1 cellular context compared by ENCODE assay signal in genomic region chr2:231515603-231516002, GRCh38.
TF ChIP-seq lines count a peak whose summit lies in the region.

No MANE protein-coding gene starts in this region.

TF ChIP-seq in K562, 482 proteins besides CTCF, POLR2A, EP300 and RAD21 (continues in another document):
- no peak for TF ChIP-seq KDM2B (CRISPR knock-in tag; IDR thresholded peaks at IDR 0.05)
- TF ChIP-seq ZNF696 (CRISPR knock-in tag; conservative IDR thresholded peaks at IDR 0.05) = no peak
- no peak for TF ChIP-seq STAT5A (IDR thresholded peaks at IDR 0.05; ENCODE audit: borderline replicate concordance, low read length)
- TF ChIP-seq, protein P1, sequence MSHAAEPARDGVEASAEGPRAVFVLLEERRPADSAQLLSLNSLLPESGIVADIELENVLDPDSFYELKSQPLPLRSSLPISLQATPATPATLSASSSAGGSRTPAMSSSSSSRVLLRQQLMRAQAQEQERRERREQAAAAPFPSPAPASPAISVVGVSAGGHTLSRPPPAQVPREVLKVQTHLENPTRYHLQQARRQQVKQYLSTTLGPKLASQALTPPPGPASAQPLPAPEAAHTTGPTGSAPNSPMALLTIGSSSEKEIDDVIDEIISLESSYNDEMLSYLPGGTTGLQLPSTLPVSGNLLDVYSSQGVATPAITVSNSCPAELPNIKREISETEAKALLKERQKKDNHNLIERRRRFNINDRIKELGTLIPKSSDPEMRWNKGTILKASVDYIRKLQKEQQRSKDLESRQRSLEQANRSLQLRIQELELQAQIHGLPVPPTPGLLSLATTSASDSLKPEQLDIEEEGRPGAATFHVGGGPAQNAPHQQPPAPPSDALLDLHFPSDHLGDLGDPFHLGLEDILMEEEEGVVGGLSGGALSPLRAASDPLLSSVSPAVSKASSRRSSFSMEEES (CRISPR knock-in tag; IDR thresholded peaks at IDR 0.05) = no peak
- TF ChIP-seq BRD9 (IDR thresholded peaks at IDR 0.05; ENCODE audit: low read depth, partially characterized antibody) = no peak
- no peak for TF ChIP-seq ZNF124 (CRISPR knock-in tag; IDR thresholded peaks at IDR 0.05)
- TF ChIP-seq, protein P2, sequence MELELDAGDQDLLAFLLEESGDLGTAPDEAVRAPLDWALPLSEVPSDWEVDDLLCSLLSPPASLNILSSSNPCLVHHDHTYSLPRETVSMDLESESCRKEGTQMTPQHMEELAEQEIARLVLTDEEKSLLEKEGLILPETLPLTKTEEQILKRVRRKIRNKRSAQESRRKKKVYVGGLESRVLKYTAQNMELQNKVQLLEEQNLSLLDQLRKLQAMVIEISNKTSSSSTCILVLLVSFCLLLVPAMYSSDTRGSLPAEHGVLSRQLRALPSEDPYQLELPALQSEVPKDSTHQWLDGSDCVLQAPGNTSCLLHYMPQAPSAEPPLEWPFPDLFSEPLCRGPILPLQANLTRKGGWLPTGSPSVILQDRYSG (tag; conservative IDR thresholded peaks at IDR 0.05; ENCODE audit: low read depth) = no peak
- no peak for TF ChIP-seq ZNF445 (CRISPR knock-in tag; IDR thresholded peaks at IDR 0.05; ENCODE audit: low read depth)
- no peak for TF ChIP-seq NCOA2 (IDR thresholded peaks at IDR 0.05; ENCODE audit: partially characterized antibody in 2 of 2)
- TF ChIP-seq, protein P3, sequence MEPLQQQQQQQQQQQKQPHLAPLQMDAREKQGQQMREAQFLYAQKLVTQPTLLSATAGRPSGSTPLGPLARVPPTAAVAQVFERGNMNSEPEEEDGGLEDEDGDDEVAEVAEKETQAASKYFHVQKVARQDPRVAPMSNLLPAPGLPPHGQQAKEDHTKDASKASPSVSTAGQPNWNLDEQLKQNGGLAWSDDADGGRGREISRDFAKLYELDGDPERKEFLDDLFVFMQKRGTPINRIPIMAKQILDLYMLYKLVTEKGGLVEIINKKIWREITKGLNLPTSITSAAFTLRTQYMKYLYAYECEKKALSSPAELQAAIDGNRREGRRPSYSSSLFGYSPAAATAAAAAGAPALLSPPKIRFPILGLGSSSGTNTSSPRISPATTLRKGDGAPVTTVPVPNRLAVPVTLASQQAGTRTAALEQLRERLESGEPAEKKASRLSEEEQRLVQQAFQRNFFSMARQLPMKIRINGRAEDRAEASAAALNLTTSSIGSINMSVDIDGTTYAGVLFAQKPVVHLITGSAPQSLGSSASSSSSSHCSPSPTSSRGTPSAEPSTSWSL (CRISPR knock-in tag; IDR thresholded peaks at IDR 0.05; ENCODE audit: borderline replicate concordance) = no peak
- TF ChIP-seq EP400 (IDR thresholded peaks at IDR 0.05) = no peak
- peak; percentile 74 for TF ChIP-seq POLR2H (tag; IDR thresholded peaks at IDR 0.05; ENCODE audit: low read depth)
- TF ChIP-seq, protein P4, sequence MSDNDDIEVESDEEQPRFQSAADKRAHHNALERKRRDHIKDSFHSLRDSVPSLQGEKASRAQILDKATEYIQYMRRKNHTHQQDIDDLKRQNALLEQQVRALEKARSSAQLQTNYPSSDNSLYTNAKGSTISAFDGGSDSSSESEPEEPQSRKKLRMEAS (CRISPR knock-in tag; IDR thresholded peaks at IDR 0.05) = no peak
- no peak for TF ChIP-seq SAFB (IDR thresholded peaks at IDR 0.05; ENCODE audit: borderline replicate concordance, low read depth, low read length)
- TF ChIP-seq, protein P5, sequence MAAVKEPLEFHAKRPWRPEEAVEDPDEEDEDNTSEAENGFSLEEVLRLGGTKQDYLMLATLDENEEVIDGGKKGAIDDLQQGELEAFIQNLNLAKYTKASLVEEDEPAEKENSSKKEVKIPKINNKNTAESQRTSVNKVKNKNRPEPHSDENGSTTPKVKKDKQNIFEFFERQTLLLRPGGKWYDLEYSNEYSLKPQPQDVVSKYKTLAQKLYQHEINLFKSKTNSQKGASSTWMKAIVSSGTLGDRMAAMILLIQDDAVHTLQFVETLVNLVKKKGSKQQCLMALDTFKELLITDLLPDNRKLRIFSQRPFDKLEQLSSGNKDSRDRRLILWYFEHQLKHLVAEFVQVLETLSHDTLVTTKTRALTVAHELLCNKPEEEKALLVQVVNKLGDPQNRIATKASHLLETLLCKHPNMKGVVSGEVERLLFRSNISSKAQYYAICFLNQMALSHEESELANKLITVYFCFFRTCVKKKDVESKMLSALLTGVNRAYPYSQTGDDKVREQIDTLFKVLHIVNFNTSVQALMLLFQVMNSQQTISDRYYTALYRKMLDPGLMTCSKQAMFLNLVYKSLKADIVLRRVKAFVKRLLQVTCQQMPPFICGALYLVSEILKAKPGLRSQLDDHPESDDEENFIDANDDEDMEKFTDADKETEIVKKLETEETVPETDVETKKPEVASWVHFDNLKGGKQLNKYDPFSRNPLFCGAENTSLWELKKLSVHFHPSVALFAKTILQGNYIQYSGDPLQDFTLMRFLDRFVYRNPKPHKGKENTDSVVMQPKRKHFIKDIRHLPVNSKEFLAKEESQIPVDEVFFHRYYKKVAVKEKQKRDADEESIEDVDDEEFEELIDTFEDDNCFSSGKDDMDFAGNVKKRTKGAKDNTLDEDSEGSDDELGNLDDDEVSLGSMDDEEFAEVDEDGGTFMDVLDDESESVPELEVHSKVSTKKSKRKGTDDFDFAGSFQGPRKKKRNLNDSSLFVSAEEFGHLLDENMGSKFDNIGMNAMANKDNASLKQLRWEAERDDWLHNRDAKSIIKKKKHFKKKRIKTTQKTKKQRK (IDR thresholded peaks at IDR 0.05; ENCODE audit: borderline replicate concordance, low read depth, low read length) = no peak
- no peak for TF ChIP-seq HMGN3 (IDR thresholded peaks at IDR 0.05; ENCODE audit: borderline replicate concordance, extremely low read depth, insufficient read length, low read depth, low read length)
- TF ChIP-seq FOXK1 (CRISPR knock-in tag; IDR thresholded peaks at IDR 0.05; ENCODE audit: borderline replicate concordance) = no peak
- no peak for TF ChIP-seq PML (IDR thresholded peaks at IDR 0.05; ENCODE audit: low read length)
- TF ChIP-seq, protein P6, sequence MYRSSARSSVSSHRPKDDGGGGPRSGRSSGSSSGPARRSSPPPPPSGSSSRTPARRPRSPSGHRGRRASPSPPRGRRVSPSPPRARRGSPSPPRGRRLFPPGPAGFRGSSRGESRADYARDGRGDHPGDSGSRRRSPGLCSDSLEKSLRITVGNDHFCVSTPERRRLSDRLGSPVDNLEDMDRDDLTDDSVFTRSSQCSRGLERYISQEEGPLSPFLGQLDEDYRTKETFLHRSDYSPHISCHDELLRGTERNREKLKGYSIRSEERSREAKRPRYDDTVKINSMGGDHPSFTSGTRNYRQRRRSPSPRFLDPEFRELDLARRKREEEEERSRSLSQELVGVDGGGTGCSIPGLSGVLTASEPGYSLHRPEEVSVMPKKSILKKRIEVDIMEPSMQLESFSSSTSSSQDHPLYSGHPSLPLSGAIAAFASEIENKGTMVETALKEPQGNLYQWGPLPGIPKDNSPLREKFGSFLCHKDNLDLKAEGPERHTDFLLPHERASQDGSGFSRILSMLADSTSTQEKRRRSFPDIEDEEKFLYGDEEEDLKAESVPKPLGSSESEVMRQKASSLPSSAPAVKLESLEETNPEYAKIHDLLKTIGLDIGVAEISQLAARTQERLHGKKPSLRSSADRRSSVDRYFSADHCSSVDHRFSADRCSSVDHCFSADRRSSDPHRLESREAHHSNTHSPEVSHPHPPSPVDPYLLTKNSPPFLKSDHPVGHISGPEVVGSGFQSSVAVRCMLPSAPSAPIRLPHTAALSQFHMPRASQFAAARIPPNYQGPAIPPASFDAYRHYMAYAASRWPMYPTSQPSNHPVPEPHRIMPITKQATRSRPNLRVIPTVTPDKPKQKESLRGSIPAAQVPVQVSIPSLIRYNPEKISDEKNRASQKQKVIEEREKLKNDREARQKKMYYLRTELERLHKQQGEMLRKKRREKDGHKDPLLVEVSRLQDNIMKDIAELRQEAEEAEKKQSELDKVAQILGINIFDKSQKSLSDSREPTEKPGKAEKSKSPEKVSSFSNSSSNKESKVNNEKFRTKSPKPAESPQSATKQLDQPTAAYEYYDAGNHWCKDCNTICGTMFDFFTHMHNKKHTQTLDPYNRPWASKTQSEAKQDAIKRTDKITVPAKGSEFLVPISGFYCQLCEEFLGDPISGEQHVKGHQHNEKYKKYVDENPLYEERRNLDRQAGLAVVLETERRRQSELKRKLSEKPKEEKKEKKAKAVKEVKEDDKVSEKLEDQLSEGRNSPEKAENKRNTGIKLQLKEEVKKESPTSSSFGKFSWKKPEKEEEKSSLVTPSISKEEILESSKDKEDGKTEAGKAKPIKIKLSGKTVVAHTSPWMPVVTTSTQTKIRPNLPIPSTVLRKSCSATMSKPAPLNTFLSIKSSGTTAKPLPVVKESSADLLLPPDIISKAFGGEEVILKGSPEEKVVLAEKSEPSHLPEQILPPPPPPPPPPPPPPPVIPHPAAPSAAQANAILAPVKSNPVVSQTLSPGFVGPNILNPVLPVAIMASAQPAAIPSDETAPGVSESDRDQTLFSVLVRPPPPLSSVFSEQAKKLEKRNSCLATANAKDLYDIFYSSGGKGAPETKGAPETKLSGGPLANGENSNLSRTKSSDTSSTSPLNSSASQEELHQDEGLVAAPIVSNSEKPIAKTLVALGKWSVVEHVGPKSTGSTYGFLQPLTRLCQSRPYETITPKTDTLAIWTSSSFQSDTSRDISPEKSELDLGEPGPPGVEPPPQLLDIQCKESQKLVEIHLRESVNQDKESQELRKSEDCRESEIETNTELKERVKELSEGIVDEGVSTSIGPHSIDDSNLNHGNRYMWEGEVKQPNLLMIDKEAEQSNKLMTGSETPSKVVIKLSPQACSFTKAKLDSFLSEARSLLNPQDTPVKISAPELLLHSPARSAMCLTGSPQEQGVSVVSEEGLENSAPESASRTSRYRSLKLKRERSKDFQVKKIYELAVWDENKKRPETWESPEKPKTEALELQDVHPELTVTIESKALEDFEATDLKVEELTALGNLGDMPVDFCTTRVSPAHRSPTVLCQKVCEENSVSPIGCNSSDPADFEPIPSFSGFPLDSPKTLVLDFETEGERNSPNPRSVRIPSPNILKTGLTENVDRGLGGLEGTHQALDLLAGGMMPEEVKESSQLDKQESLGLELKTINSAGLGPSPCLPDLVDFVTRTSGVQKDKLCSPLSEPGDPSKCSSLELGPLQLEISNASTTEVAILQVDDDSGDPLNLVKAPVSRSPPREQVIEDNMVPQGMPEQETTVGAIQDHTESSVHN (IDR thresholded peaks at IDR 0.05; ENCODE audit: borderline replicate concordance in 1 of 2, low read depth in 1 of 2) = no peak
- no peak for TF ChIP-seq HES1 (IDR thresholded peaks at IDR 0.05; ENCODE audit: low read depth)
- TF ChIP-seq MXI1 (IDR thresholded peaks at IDR 0.05; ENCODE audit: low read depth, low read length) = no peak
- no peak for TF ChIP-seq C11orf30 (IDR thresholded peaks at IDR 0.05; ENCODE audit: low read depth)
- no peak for TF ChIP-seq ZNF75A (CRISPR knock-in tag; IDR thresholded peaks at IDR 0.05)
- no peak for TF ChIP-seq ZNF511 (CRISPR knock-in tag; IDR thresholded peaks at IDR 0.05)
- no peak for TF ChIP-seq TGIF2 (CRISPR knock-in tag; IDR thresholded peaks at IDR 0.05)
- TF ChIP-seq DDX20 (tag; IDR thresholded peaks at IDR 0.05; ENCODE audit: low read depth) = no peak
- TF ChIP-seq PHF8 (IDR thresholded peaks at IDR 0.05; ENCODE audit: borderline replicate concordance, low read length) = peak; percentile 11; the same call in 1 of the 2 replicates
- no peak for TF ChIP-seq ZNF717 (CRISPR knock-in tag; IDR thresholded peaks at IDR 0.05)
- no peak for TF ChIP-seq MYBL2 (IDR thresholded peaks at IDR 0.05; ENCODE audit: low read depth)
- TF ChIP-seq MYBL2 (CRISPR knock-in tag; IDR thresholded peaks at IDR 0.05; ENCODE audit: borderline replicate concordance) = no peak
- TF ChIP-seq ZNF449 (CRISPR knock-in tag; IDR thresholded peaks at IDR 0.05) = no peak
- no peak for TF ChIP-seq KLF1 (tag; IDR thresholded peaks at IDR 0.05)
- peak; percentile 52 for TF ChIP-seq TAF9B (IDR thresholded peaks at IDR 0.05; ENCODE audit: partially characterized antibody)
- TF ChIP-seq, protein P7, sequence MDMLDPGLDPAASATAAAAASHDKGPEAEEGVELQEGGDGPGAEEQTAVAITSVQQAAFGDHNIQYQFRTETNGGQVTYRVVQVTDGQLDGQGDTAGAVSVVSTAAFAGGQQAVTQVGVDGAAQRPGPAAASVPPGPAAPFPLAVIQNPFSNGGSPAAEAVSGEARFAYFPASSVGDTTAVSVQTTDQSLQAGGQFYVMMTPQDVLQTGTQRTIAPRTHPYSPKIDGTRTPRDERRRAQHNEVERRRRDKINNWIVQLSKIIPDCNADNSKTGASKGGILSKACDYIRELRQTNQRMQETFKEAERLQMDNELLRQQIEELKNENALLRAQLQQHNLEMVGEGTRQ (CRISPR knock-in tag; IDR thresholded peaks at IDR 0.05) = no peak
- TF ChIP-seq PHF20 (IDR thresholded peaks at IDR 0.05; ENCODE audit: partially characterized antibody) = no peak
- TF ChIP-seq TCF7 (IDR thresholded peaks at IDR 0.05; ENCODE audit: borderline replicate concordance) = no peak
- 0 out of 4 replicates have a peak, but pooled peaks of 1 of the 2 experiments have one; percentile 28 for TF ChIP-seq TEAD1 (CRISPR knock-in tag; IDR thresholded peaks at IDR 0.05)
